ENCODE assay signal across 10 cellular contexts in genomic region chr4:87497141-87497540, GRCh38. TPM values are rescaled to one million over a fixed set of nuclear protein-coding genes. Genes with fewer than 3 reads are reported as not detected.
DNase-seq lines count a peak whose midpoint lies in the region; ATAC-seq and TF ChIP-seq lines count a peak whose summit lies in the region.
"Had no signal": no experiment of that assay in that cellular context is flagged by ENCODE, and none has a peak within 500 bp of the region (broad histone marks: within the 10 kb centered on the region; RNA-seq: fewer than 3 reads in every experiment).

No MANE protein-coding gene starts in this region.

- H3K4me1 ChIP-seq in BE2C (peaks cover 11% of the 10 kb centered on the region), lower lobe of right lung (peaks cover 19% of the 10 kb centered on the region)

- peak; percentile 73 for TF ChIP-seq CTCF in BE2C (IDR thresholded peaks at IDR 0.05; ENCODE audit: low read depth, low read length)
- peak; percentile 49 for TF ChIP-seq CTCF in GM13977 (IDR thresholded peaks at IDR 0.05; ENCODE audit: extremely low read depth, insufficient read depth, missing control alignments)
- TF ChIP-seq CTCF in WI38 (IDR thresholded peaks at IDR 0.05; ENCODE audit: low read depth, low read length): peak; percentile 21; the same call in 1 of the 2 replicates
- TF ChIP-seq CTCF in lower lobe of right lung (IDR thresholded peaks at IDR 0.05): peak; percentile 26

- in situ Hi-C loops in GM13977 (cut with MboI; ENCODE audit: low pct_unique_long_range_greater_than_20kb, low sequenced_read_pairs, unreplicated experiment): no loop called here

- H3K9me3 ChIP-seq in BE2C (no peaks in the 10 kb centered on the region), lower lobe of right lung (no peaks in the 10 kb centered on the region)

- intact Hi-C loops in lower lobe of right lung (cut with DNase I): no loop called here

- ATAC-seq in lower lobe of right lung (no peak), HG03135 (IDR thresholded peaks at IDR 0.05; ENCODE audit: unreplicated experiment) (no peak)

- H3K36me3 ChIP-seq in BE2C (no peaks in the 10 kb centered on the region), lower lobe of right lung (peaks cover 42% of the 10 kb centered on the region)

- no peak overlapping the region for H3K27ac ChIP-seq in lower lobe of right lung

- no peak overlapping the region for H3K4me3 ChIP-seq in BE2C (ENCODE audit: low read depth, low read length)
- no peak overlapping the region for H3K4me3 ChIP-seq in WI38 (ENCODE audit: low read depth, low read length)
- no peak overlapping the region for H3K4me3 ChIP-seq in lower lobe of right lung

- DNase-seq in BE2C (no peak), GM13977 (ENCODE audit: low spot score) (no peak), lower lobe of right lung (no peak), activated gamma-delta T cell (lab: John Stamatoyannopoulos, UW) (no peak), DMS153 (lab: John Stamatoyannopoulos, UW) (no peak), dermis blood vessel endothelial cell (no peak)
- DNase-seq: activated T-cell treated with anti-CD3 and anti-CD28 coated beads, Interleukin-2, amount 50 U/mL, for 1 hour had no signal

- H3K27me3 ChIP-seq in BE2C (no peaks in the 10 kb centered on the region), lower lobe of right lung (ENCODE audit: low read depth) (no peaks in the 10 kb centered on the region)

RNA-seq across cellular contexts. Expression of gene SPARCL1, which starts 32.0 kb away (rescaled TPM):
- polyA plus RNA-seq in BE2C (2012; ENCODE audit: insufficient read depth, insufficient read length, low read depth): 0.91 TPM
- 299 TPM for total RNA-seq in lower lobe of right lung
- 158 and 779 TPM in 2 replicates for total RNA-seq in dermis blood vessel endothelial cell
- total RNA-seq: NCI-H460 had no signal

Comparison
In these comparisons a context has a peak if more than half of its experiments do, and no peak if none do; other contexts are left out.
1. CTCF ChIP-seq: peak in every context shown above with its lines; median percentile 73 in BE2C; 49 in GM13977; 26 in lower lobe of right lung; 21 in WI38.